In genomic region chr3:194711286-194711685, GRCh38 we compare ENCODE assay signal across 19 cellular contexts.
"Had no signal": no experiment of that assay in that cellular context is flagged by ENCODE, and none has a peak within 500 bp of the region (broad histone marks: within the 10 kb centered on the region; RNA-seq: fewer than 3 reads in every experiment).

No MANE protein-coding gene starts in this region.

- H3K4me3 ChIP-seq: adrenal gland, prostate gland, sigmoid colon, stomach, thoracic aorta had no signal

- DNase-seq: activated CD4-positive, alpha-beta memory T cell treated with anti-CD3 and anti-CD28 coated beads, Interleukin-2, amount 10 ng/mL, durations not matched to agents 7 days and 5 days; activated CD4-positive, alpha-beta T cell treated with anti-CD3 and anti-CD28 coated beads for 36 hours; activated effector memory CD4-positive, alpha-beta T cell treated with anti-CD3 and anti-CD28 coated beads, Interleukin-2, amount 50 U/mL, for 16 hours; activated T-cell treated with anti-CD3 and anti-CD28 coated beads, Interleukin-2, amount 50 U/mL, for 4 hours; central memory CD4-positive, alpha-beta T cell; cortex of kidney; effector CD8-positive, alpha-beta T cell; nucleus accumbens; sigmoid colon; stimulated activated CD4-positive, alpha-beta T cell treated with anti-CD3 and anti-CD28 coated beads, Interleukin-12 subunit alpha, Interleukin-12 subunit beta, amount 100 ng/mL, for 4 hours; stimulated activated CD4-positive, alpha-beta T cell treated with anti-CD3 and anti-CD28 coated beads, Interleukin-2, amount 100 ng/mL, for 24 hours; stomach; WERI-Rb-1 had no signal

- H3K4me1 ChIP-seq: adrenal gland, prostate gland, sigmoid colon, stomach had no signal

- H3K4me1 Mint-ChIP-seq: activated CD4-positive, alpha-beta T cell treated with anti-CD3 and anti-CD28 coated beads for 36 hours; activated naive CD4-positive, alpha-beta T cell treated with anti-CD3 and anti-CD28 coated beads, Interleukin-2, amount 50 U/mL, for 24 hours had no signal

- ATAC-seq: activated CD4-positive, alpha-beta T cell treated with anti-CD3 and anti-CD28 coated beads for 36 hours; activated T-cell treated with anti-CD3 and anti-CD28 coated beads, Interleukin-2, amount 50 U/mL, for 4 hours had no signal

- H3K9me3 ChIP-seq: adrenal gland, prostate gland, sigmoid colon, thoracic aorta had no signal

- H3K9me3 Mint-ChIP-seq: activated CD4-positive, alpha-beta memory T cell treated with anti-CD3 and anti-CD28 coated beads, Interleukin-2, amount 10 ng/mL, durations not matched to agents 7 days and 5 days; activated naive CD4-positive, alpha-beta T cell treated with anti-CD3 and anti-CD28 coated beads, Interleukin-2, amount 50 U/mL, for 24 hours; activated T-cell treated with anti-CD3 and anti-CD28 coated beads, Interleukin-2, amount 50 U/mL, for 4 hours had no signal

- H3K27ac Mint-ChIP-seq: activated CD4-positive, alpha-beta memory T cell treated with anti-CD3 and anti-CD28 coated beads, Interleukin-2, amount 10 ng/mL, durations not matched to agents 7 days and 5 days; activated CD4-positive, alpha-beta T cell treated with anti-CD3 and anti-CD28 coated beads for 36 hours; activated naive CD4-positive, alpha-beta T cell treated with anti-CD3 and anti-CD28 coated beads, Interleukin-2, amount 50 U/mL, for 24 hours; T-helper 1 cell treated with Interleukin-12 subunit alpha and Interleukin-12 subunit beta and Interleukin-4 antibody, amounts not matched to agents 30 μg/mL and 1 μg/mL, for 36 hours had no signal

- H3K27me3 ChIP-seq: adrenal gland, foreskin keratinocyte, sigmoid colon, stomach had no signal

- H3K36me3 ChIP-seq: adrenal gland, prostate gland, sigmoid colon, stomach, thoracic aorta, WERI-Rb-1 had no signal

- H3K27me3 Mint-ChIP-seq: activated CD4-positive, alpha-beta T cell treated with anti-CD3 and anti-CD28 coated beads for 36 hours; activated naive CD4-positive, alpha-beta T cell treated with anti-CD3 and anti-CD28 coated beads, Interleukin-2, amount 50 U/mL, for 24 hours had no signal

- H3K27ac ChIP-seq: adrenal gland, foreskin keratinocyte, prostate gland, sigmoid colon, stomach, thoracic aorta, WERI-Rb-1 had no signal

- H3K4me3 Mint-ChIP-seq: activated CD4-positive, alpha-beta memory T cell treated with anti-CD3 and anti-CD28 coated beads, Interleukin-2, amount 10 ng/mL, durations not matched to agents 7 days and 5 days; activated CD4-positive, alpha-beta T cell treated with anti-CD3 and anti-CD28 coated beads for 36 hours; activated naive CD4-positive, alpha-beta T cell treated with anti-CD3 and anti-CD28 coated beads, Interleukin-2, amount 50 U/mL, for 24 hours; activated T-cell treated with anti-CD3 and anti-CD28 coated beads, Interleukin-2, amount 50 U/mL, for 4 hours; T-helper 1 cell treated with Interleukin-12 subunit alpha and Interleukin-12 subunit beta and Interleukin-4 antibody, amounts not matched to agents 30 μg/mL and 1 μg/mL, for 36 hours had no signal

- H3K36me3 Mint-ChIP-seq: activated naive CD4-positive, alpha-beta T cell treated with anti-CD3 and anti-CD28 coated beads, Interleukin-2, amount 50 U/mL, for 24 hours had no signal
